In the genomic region with DNA sequence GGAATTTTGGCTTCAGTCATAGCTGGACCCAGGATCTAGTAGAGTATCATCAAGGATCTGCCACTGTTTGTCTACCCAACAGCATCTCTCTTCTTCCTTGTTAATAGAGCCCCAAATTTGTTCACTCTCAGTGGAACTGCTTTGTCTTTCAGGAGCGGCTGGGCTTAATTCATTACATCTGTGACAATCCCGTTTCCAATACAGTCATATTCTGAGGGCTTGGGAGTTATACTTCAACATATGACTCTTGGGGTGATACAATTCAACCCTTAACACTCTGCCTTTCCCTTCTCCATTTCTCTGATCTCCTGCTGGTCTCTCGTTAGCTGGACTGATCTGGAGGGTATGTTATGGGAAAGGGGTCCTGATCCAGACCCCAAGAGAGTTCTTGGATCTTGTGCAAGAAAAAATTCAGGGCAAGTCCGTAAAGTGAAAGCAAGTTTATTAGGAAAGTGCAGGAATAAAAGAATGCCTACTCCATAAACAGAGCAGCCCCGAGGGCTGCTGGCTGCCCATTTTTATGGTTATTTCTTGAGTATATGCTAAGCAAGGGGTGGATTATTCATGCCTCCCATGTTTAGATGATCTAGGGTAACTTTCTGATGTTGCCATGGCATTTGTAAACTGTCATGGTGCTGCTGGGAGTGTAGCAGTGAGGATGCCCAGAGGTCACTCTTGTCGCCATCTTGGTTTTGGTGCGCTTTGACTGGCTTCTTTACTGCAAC, we compare ENCODE assay signal across 23 cellular contexts. TPM values are rescaled to one million over a fixed set of nuclear protein-coding genes. Genes with fewer than 3 reads are reported as not detected.
DNase-seq lines count a peak whose midpoint lies in the region; ATAC-seq and TF ChIP-seq lines count a peak whose summit lies in the region.
"Had no signal": no experiment of that assay in that cellular context is flagged by ENCODE, and none has a peak within 500 bp of the region (broad histone marks: within the 10 kb centered on the region; RNA-seq: fewer than 3 reads in every experiment).

No MANE protein-coding gene starts in this region.

- peak overlapping the region; percentile 80 for H3K27ac ChIP-seq in left ventricle myocardium inferior (replicated peaks)
- H3K27ac ChIP-seq in coronary artery = no peak overlapping the region
- no peak overlapping the region for H3K27ac ChIP-seq in osteoblast (ENCODE audit: low read depth, low read length)
- H3K27ac ChIP-seq: SJCRH30 had no signal

- DNase-seq in left ventricle myocardium inferior (no peak), left ventricle myocardium superior (no peak), coronary artery (ENCODE audit: low spot score) (peak; percentile 31), sciatic nerve (ENCODE audit: low spot score) (no peak), osteoblast (ENCODE audit: insufficient read length, low spot score, missing footprints) (no peak), D341Med (ENCODE audit: low spot score) (no peak)
- DNase-seq: 8988T; ACHN; MV-4-11; NCI-H1105 treated with DMSO at 0.1 percent for 48 hours; NCI-H146; NCI-H1930; NCI-H2107; NCI-H524 treated with DMSO at 0.1 percent for 48 hours; NCI-H774; NK-92 treated with Interleukin-12 subunit alpha and Interleukin-12 subunit beta, amount 100 ng/mL, for 24 hours; PC-3; SJCRH30 had no signal

- H3K9me3 ChIP-seq in left ventricle myocardium inferior (replicated peaks) (no peaks in the 10 kb centered on the region), osteoblast (ENCODE audit: low read depth, low read length) (no peaks in the 10 kb centered on the region)
- H3K9me3 ChIP-seq: SJCRH30 had no signal

- H3K4me1 ChIP-seq in left ventricle myocardium inferior (peaks cover 41% of the 10 kb centered on the region), osteoblast (ENCODE audit: insufficient read depth, low read length) (no peaks in the 10 kb centered on the region)

- no peak overlapping the region for H2AFZ ChIP-seq in osteoblast (ENCODE audit: low read length)

- H3K27me3 ChIP-seq in left ventricle myocardium inferior (ENCODE audit: low read depth) (no peaks in the 10 kb centered on the region), osteoblast (ENCODE audit: insufficient read depth, low read length) (no peaks in the 10 kb centered on the region)
- H3K27me3 ChIP-seq: SJCRH30 had no signal

- H3K36me3 ChIP-seq in left ventricle myocardium inferior = no peaks in the 10 kb centered on the region
- no peaks in the 10 kb centered on the region for H3K36me3 ChIP-seq in osteoblast (ENCODE audit: insufficient read depth, low read length)
- H3K36me3 ChIP-seq: SJCRH30 had no signal

- TF ChIP-seq CTCF in left ventricle myocardium inferior (IDR thresholded peaks at IDR 0.05; ENCODE audit: borderline replicate concordance) (no peak), coronary artery (IDR thresholded peaks at IDR 0.05) (no peak), osteoblast (IDR thresholded peaks at IDR 0.05; ENCODE audit: extremely low read depth, low read depth, low read length) (no peak)

- no peaks in the 10 kb centered on the region for H4K20me1 ChIP-seq in osteoblast (ENCODE audit: insufficient read depth, low read length)

- intact Hi-C loops in left ventricle myocardium inferior (cut with micrococcal nuclease) (no loop called here), left ventricle myocardium superior (cut with micrococcal nuclease) (no loop called here), sciatic nerve (cut with DNase I) (no loop called here)

- H3K4me3 ChIP-seq in left ventricle myocardium inferior = no peak overlapping the region
- H3K4me3 ChIP-seq in coronary artery = no peak overlapping the region
- no peak overlapping the region for H3K4me3 ChIP-seq in osteoblast (ENCODE audit: insufficient read depth, low read length)
- H3K4me3 ChIP-seq: K562, SJCRH30 had no signal

- H3K79me2 ChIP-seq in osteoblast (ENCODE audit: insufficient read depth, low read length) = no peaks in the 10 kb centered on the region

- ATAC-seq in left ventricle myocardium superior (no peak), sciatic nerve (peak; percentile 24), GM19467 (IDR thresholded peaks at IDR 0.05; ENCODE audit: unreplicated experiment) (no peak), GM21447 (IDR thresholded peaks at IDR 0.05; ENCODE audit: unreplicated experiment) (no peak)
- ATAC-seq: K562, PC-3, Right ventricle myocardium inferior, SK-N-SH treated with all-trans-retinoic acid at 6 μM for 48 hours had no signal

- H3K4me2 ChIP-seq in osteoblast (ENCODE audit: insufficient read depth, low read length) = no peak overlapping the region

RNA-seq across cellular contexts. Expression of a gene that starts 42.4 kb away (rescaled TPM):
- total RNA-seq in left ventricle myocardium inferior (6.0 TPM), left ventricle myocardium superior (6.5 TPM), sciatic nerve (24.5 TPM), osteoblast (8.7 and 9.4 TPM in 2 replicates)

RNA-seq across cellular contexts. Expression of a gene that starts 42.5 kb away (rescaled TPM):
- total RNA-seq in left ventricle myocardium inferior (6.7 TPM), left ventricle myocardium superior (9.0 TPM), sciatic nerve (19.2 TPM), osteoblast (10.1 and 15.3 TPM in 2 replicates)
